Comparison of ENCODE assay signal across 9 cellular contexts in genomic region chr2:86068098-86069047, GRCh38. TPM values are rescaled to one million over a fixed set of nuclear protein-coding genes. Genes with fewer than 3 reads are reported as not detected.
DNase-seq lines count a peak whose midpoint lies in the region; ATAC-seq and TF ChIP-seq lines count a peak whose summit lies in the region.
"Had no signal": no experiment of that assay in that cellular context is flagged by ENCODE, and none has a peak within 500 bp of the region (broad histone marks: within the 10 kb centered on the region; RNA-seq: fewer than 3 reads in every experiment).

No MANE protein-coding gene starts in this region.

- peaks cover 69% of the 10 kb centered on the region for H3K36me3 Mint-ChIP-seq in T-cell
- peaks cover 27% of the 10 kb centered on the region for H3K36me3 Mint-ChIP-seq in effector memory CD8-positive, alpha-beta T cell (ENCODE audit: insufficient read depth)
- H3K36me3 Mint-ChIP-seq in nephron progenitor cell (ENCODE audit: low read depth): peaks cover 74% of the 10 kb centered on the region

- peaks cover 0 to 24% of the 10 kb centered on the region in 2 donors for H3K4me1 ChIP-seq in right atrium auricular region

- TF ChIP-seq CTCF in right atrium auricular region (IDR thresholded peaks at IDR 0.05) (no peak), nephron progenitor cell (IDR thresholded peaks at IDR 0.05) (no peak)

- DNase-seq in right atrium auricular region (ENCODE audit: low spot score): peak; percentile 59
- DNase-seq in Right ventricle myocardium inferior (ENCODE audit: missing footprints): no peak
- DNase-seq in T-cell: peak in 33 of 34 experiments; percentile 16 to 61 (median 37)
- peak; percentile 26 to 41 (median 38) for DNase-seq in effector memory CD8-positive, alpha-beta T cell
- no peak for DNase-seq in KG1 (lab: John Stamatoyannopoulos, UW)
- DNase-seq in nephron progenitor cell: no peak

- intact Hi-C loops in Right ventricle myocardium inferior (cut with DNase I): no loop called here

- H3K36me3 ChIP-seq in right atrium auricular region: peaks cover 45% of the 10 kb centered on the region

- no peaks in the 10 kb centered on the region for H3K27me3 ChIP-seq in right atrium auricular region
- H3K27me3 ChIP-seq: BLaER1 treated with 17β-estradiol and CSF1 and Interleukin-3, amounts not matched to agents 10 nM and 100 nM had no signal

- H3K9me3 Mint-ChIP-seq in T-cell: peaks cover 0 to 8% (median 5%) of the 10 kb centered on the region in 3 donors
- H3K9me3 Mint-ChIP-seq in effector memory CD8-positive, alpha-beta T cell: peaks cover 0 to 2% of the 10 kb centered on the region in 2 donors
- H3K9me3 Mint-ChIP-seq in nephron progenitor cell: peaks cover 10% of the 10 kb centered on the region

- H3K27me3 Mint-ChIP-seq in T-cell (no peaks in the 10 kb centered on the region), nephron progenitor cell (ENCODE audit: low read depth, poor library complexity) (no peaks in the 10 kb centered on the region)
- H3K27me3 Mint-ChIP-seq in effector memory CD8-positive, alpha-beta T cell: no peaks in the 10 kb centered on the region

- H3K4me3 ChIP-seq in right atrium auricular region: no peak overlapping the region
- H3K4me3 ChIP-seq: BLaER1 treated with 17β-estradiol and CSF1 and Interleukin-3, amounts not matched to agents 10 nM and 100 nM had no signal

- H3K4me1 Mint-ChIP-seq in T-cell (peaks cover 15 to 25% (median 17%) of the 10 kb centered on the region in 3 donors), nephron progenitor cell (peaks cover 15% of the 10 kb centered on the region)
- peaks cover 14 to 17% of the 10 kb centered on the region in 2 donors for H3K4me1 Mint-ChIP-seq in effector memory CD8-positive, alpha-beta T cell (ENCODE audit: low read depth in 2 of 2)

- H3K4me3 Mint-ChIP-seq in T-cell: no peak overlapping the region
- H3K4me3 Mint-ChIP-seq in effector memory CD8-positive, alpha-beta T cell: peak overlapping the region in 1 of 2 donors; percentile 42
- H3K4me3 Mint-ChIP-seq in nephron progenitor cell: no peak overlapping the region

- ATAC-seq in Right ventricle myocardium inferior (no peak), T-cell (replicated peaks in 1 of 4) (peak; percentile 95 to 99 (median 98)), HG03097 (IDR thresholded peaks at IDR 0.05; ENCODE audit: low FRiP score, unreplicated experiment) (no peak), GM18873 (IDR thresholded peaks at IDR 0.05; ENCODE audit: low FRiP score, unreplicated experiment) (no peak)
- peak; percentile 96 for ATAC-seq in effector memory CD8-positive, alpha-beta T cell (replicated peaks)

- H3K9me3 ChIP-seq in right atrium auricular region: peaks cover 0 to 7% of the 10 kb centered on the region in 2 donors

- CTCF ChIA-PET in T-cell (lab: Charles Lee): interaction anchor here (0.6 to 1.3 kb wide), 5 partner anchors 12 to 241 kb away, joined by 3 to 7 read pairs (median 5); no protein-coding TSS in a partner anchor

- no peak overlapping the region for H3K27ac ChIP-seq in right atrium auricular region
- H3K27ac ChIP-seq: BLaER1 treated with 17β-estradiol and CSF1 and Interleukin-3, amounts not matched to agents 10 nM and 100 nM had no signal

- POLR2A ChIA-PET in T-cell (lab: Charles Lee): interaction anchor here (0.6 kb wide), 2 partner anchors 11 to 176 kb away, joined by 3 to 4 read pairs; no protein-coding TSS in a partner anchor

- H3K27ac Mint-ChIP-seq in T-cell (peak overlapping the region; percentile 68 to 83), nephron progenitor cell (no peak overlapping the region)
- H3K27ac Mint-ChIP-seq in effector memory CD8-positive, alpha-beta T cell: peak overlapping the region; percentile 77 to 87

RNA-seq across cellular contexts. Expression of gene POLR1A, which starts 37.3 kb away (rescaled TPM):
- total RNA-seq in right atrium auricular region (10 to 100 TPM; 14.1 to 20.6 TPM), Right ventricle myocardium inferior (12.8 TPM), T-cell (10 to 100 TPM; 22.0 to 28.7 (median 25.7) TPM)

RNA-seq across cellular contexts. Expression of gene PTCD3, which starts 37.7 kb away (rescaled TPM):
- total RNA-seq in right atrium auricular region (100 to 1,000 TPM in 1 of 2 donors, 10 to 100 TPM in 1; 39.5 to 153 TPM), Right ventricle myocardium inferior (127 TPM), T-cell (100 to 1,000 TPM; 145 to 153 (median 151) TPM)

Comparison
In these comparisons a context has a peak if more than half of its experiments do, and no peak if none do; other contexts are left out.
1. DNase-seq: peak in right atrium auricular region (single experiment), T-cell (33 of 34) and effector memory CD8-positive, alpha-beta T cell (3 of 3); none in Right ventricle myocardium inferior (single experiment), KG1 (single experiment) and nephron progenitor cell (single experiment).
2. ATAC-seq: peak in T-cell (4 of 4) and effector memory CD8-positive, alpha-beta T cell (single experiment); none in Right ventricle myocardium inferior (single experiment), HG03097 (single experiment) and GM18873 (single experiment).